16 cellular contexts compared by ENCODE assay signal in genomic region chr12:112183591-112184021, GRCh38. TPM values are rescaled to one million over a fixed set of nuclear protein-coding genes. Genes with fewer than 3 reads are reported as not detected.
DNase-seq lines count a peak whose midpoint lies in the region; ATAC-seq and TF ChIP-seq lines count a peak whose summit lies in the region.
"Had no signal": no experiment of that assay in that cellular context is flagged by ENCODE, and none has a peak within 500 bp of the region (broad histone marks: within the 10 kb centered on the region; RNA-seq: fewer than 3 reads in every experiment).

No MANE protein-coding gene starts in this region.

- H3K4me1 Mint-ChIP-seq in WTC11, result peaks cover 17% of the 10 kb centered on the region

- H3K36me3 Mint-ChIP-seq in WTC11, result peaks cover 10% of the 10 kb centered on the region

- peaks cover 17% of the 10 kb centered on the region for H3K4me1 ChIP-seq in iPS-18a (ENCODE audit: control insufficient read depth, low read depth, low read length)
- H3K4me1 ChIP-seq in tibial artery, result peaks cover 0 to 16% (median 0%) of the 10 kb centered on the region in 4 donors
- H3K4me1 ChIP-seq: body of pancreas, SJSA1 had no signal

- H3K4me3 ChIP-seq in iPS-18a (ENCODE audit: low read length) (no peak overlapping the region), tibial artery (no peak overlapping the region)
- H3K4me3 ChIP-seq: body of pancreas, K562, SJSA1 had no signal

- no peaks in the 10 kb centered on the region for H3K9me3 Mint-ChIP-seq in WTC11
- H3K9me3 Mint-ChIP-seq: activated T-cell treated with anti-CD3 and anti-CD28 coated beads, Interleukin-2, amount 50 U/mL, for 4 hours had no signal

- H3K9me3 ChIP-seq in iPS-18a (ENCODE audit: control insufficient read depth, low read depth, low read length) (no peaks in the 10 kb centered on the region), tibial artery (no peaks in the 10 kb centered on the region)
- H3K9me3 ChIP-seq: body of pancreas, SJSA1 had no signal

- DNase-seq in activated T-cell treated with anti-CD3 and anti-CD28 coated beads, Interleukin-2, amount 50 U/mL, for 48 hours, result peak; percentile 43 to 46
- DNase-seq in activated T-cell treated with anti-CD3 and anti-CD28 coated beads for 4 hours (no peak), WTC11 (ENCODE audit: low spot score) (no peak), superior temporal gyrus (ENCODE audit: extremely low spot score) (peak; percentile 56), tibial artery (no peak), Right ventricle myocardium superior (no peak), head of caudate nucleus (no peak)
- DNase-seq: activated T-cell treated with anti-CD3 and anti-CD28 coated beads, Interleukin-2, amount 50 U/mL, for 4 hours; body of pancreas; DMS53; HCEC 1CT; NCI-H1694; NK-92 treated with Interleukin-12 subunit alpha and Interleukin-12 subunit beta, amount 100 ng/mL, for 24 hours had no signal

- H3K27ac ChIP-seq in iPS-18a (ENCODE audit: low read length) (peak overlapping the region; percentile 43), tibial artery (no peak overlapping the region)
- H3K27ac ChIP-seq: body of pancreas, SJSA1 had no signal

- intact Hi-C loops in tibial artery (cut with DNase I; ENCODE audit: low total_unique reads), result no loop called here
- intact Hi-C loops in Right ventricle myocardium superior (cut with DNase I), result no loop called here
- intact Hi-C loops in head of caudate nucleus (cut with DNase I), result loop anchor here (10.0 kb wide), 2 partner anchors 59 to 201 kb away; partner anchors contain the start of genes HECTD4 and TRAFD1

- no peak for TF ChIP-seq CTCF in WTC11 (IDR thresholded peaks at IDR 0.05)
- TF ChIP-seq CTCF in tibial artery (IDR thresholded peaks at IDR 0.05), result no peak

- ATAC-seq in WTC11, result peak; percentile 58
- ATAC-seq in Right ventricle myocardium superior (ENCODE audit: poor library complexity), result no peak
- ATAC-seq: body of pancreas had no signal

- no peak overlapping the region for H3K4me3 Mint-ChIP-seq in WTC11
- H3K4me3 Mint-ChIP-seq: activated T-cell treated with anti-CD3 and anti-CD28 coated beads, Interleukin-2, amount 50 U/mL, for 4 hours had no signal

- H3K36me3 ChIP-seq in iPS-18a (ENCODE audit: control insufficient read depth, low read depth, low read length) (peaks cover 6% of the 10 kb centered on the region), tibial artery (peaks cover 42 to 90% (median 56%) of the 10 kb centered on the region in 3 donors)

- POLR2A ChIA-PET in WTC11 (lab: Charles Lee), result no interaction called here

- no peak overlapping the region for H3K9ac ChIP-seq in iPS-18a (ENCODE audit: low read length)

- CTCF ChIA-PET in WTC11 (lab: Charles Lee), result interaction anchor here (0.9 to 1.9 kb wide), 4 partner anchors 14 to 204 kb away, joined by 3 to 13 read pairs (median 4); no protein-coding TSS in a partner anchor

- H3K27me3 ChIP-seq in iPS-18a (ENCODE audit: control insufficient read depth, insufficient read depth, low read length), result no peaks in the 10 kb centered on the region
- no peaks in the 10 kb centered on the region for H3K27me3 ChIP-seq in tibial artery
- H3K27me3 ChIP-seq: body of pancreas, SJSA1 had no signal

- no peaks in the 10 kb centered on the region for H3K27me3 Mint-ChIP-seq in WTC11 (ENCODE audit: low read depth)

- H3K27ac Mint-ChIP-seq in WTC11, result peak overlapping the region; percentile 82

TF ChIP-seq in WTC11, 78 proteins besides CTCF, POLR2A, EP300 and RAD21:
- TF ChIP-seq RELA (CRISPR knock-in tag; IDR thresholded peaks at IDR 0.05; ENCODE audit: borderline replicate concordance) (no peak), ATF2 (CRISPR knock-in tag; IDR thresholded peaks at IDR 0.05; ENCODE audit: borderline replicate concordance, low read depth) (no peak), IRF1 (CRISPR knock-in tag; IDR thresholded peaks at IDR 0.05) (no peak), RORB (CRISPR knock-in tag; IDR thresholded peaks at IDR 0.05) (no peak), ETV6 (CRISPR knock-in tag; IDR thresholded peaks at IDR 0.05) (no peak), MAX (CRISPR knock-in tag; IDR thresholded peaks at IDR 0.05) (no peak), CBFB (CRISPR knock-in tag; IDR thresholded peaks at IDR 0.05; ENCODE audit: low read depth) (no peak), NFYB (CRISPR knock-in tag; conservative IDR thresholded peaks at IDR 0.05; ENCODE audit: low read depth) (no peak), ZNF138 (CRISPR knock-in tag; conservative IDR thresholded peaks at IDR 0.05) (no peak), GTF2I (CRISPR knock-in tag; conservative IDR thresholded peaks at IDR 0.05) (no peak), HMGA2 (CRISPR knock-in tag; IDR thresholded peaks at IDR 0.05) (no peak), SOX15 (CRISPR knock-in tag; IDR thresholded peaks at IDR 0.05) (no peak), E2F5 (CRISPR knock-in tag; IDR thresholded peaks at IDR 0.05) (no peak), EMX1 (CRISPR knock-in tag; IDR thresholded peaks at IDR 0.05) (no peak)
- TF ChIP-seq, protein P1, sequence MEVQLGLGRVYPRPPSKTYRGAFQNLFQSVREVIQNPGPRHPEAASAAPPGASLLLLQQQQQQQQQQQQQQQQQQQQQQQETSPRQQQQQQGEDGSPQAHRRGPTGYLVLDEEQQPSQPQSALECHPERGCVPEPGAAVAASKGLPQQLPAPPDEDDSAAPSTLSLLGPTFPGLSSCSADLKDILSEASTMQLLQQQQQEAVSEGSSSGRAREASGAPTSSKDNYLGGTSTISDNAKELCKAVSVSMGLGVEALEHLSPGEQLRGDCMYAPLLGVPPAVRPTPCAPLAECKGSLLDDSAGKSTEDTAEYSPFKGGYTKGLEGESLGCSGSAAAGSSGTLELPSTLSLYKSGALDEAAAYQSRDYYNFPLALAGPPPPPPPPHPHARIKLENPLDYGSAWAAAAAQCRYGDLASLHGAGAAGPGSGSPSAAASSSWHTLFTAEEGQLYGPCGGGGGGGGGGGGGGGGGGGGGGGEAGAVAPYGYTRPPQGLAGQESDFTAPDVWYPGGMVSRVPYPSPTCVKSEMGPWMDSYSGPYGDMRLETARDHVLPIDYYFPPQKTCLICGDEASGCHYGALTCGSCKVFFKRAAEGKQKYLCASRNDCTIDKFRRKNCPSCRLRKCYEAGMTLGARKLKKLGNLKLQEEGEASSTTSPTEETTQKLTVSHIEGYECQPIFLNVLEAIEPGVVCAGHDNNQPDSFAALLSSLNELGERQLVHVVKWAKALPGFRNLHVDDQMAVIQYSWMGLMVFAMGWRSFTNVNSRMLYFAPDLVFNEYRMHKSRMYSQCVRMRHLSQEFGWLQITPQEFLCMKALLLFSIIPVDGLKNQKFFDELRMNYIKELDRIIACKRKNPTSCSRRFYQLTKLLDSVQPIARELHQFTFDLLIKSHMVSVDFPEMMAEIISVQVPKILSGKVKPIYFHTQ (CRISPR knock-in tag; IDR thresholded peaks at IDR 0.05), result no peak
- TF ChIP-seq, protein P2, sequence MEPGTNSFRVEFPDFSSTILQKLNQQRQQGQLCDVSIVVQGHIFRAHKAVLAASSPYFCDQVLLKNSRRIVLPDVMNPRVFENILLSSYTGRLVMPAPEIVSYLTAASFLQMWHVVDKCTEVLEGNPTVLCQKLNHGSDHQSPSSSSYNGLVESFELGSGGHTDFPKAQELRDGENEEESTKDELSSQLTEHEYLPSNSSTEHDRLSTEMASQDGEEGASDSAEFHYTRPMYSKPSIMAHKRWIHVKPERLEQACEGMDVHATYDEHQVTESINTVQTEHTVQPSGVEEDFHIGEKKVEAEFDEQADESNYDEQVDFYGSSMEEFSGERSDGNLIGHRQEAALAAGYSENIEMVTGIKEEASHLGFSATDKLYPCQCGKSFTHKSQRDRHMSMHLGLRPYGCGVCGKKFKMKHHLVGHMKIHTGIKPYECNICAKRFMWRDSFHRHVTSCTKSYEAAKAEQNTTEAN (CRISPR knock-in tag; IDR thresholded peaks at IDR 0.05), result no peak

RNA-seq across cellular contexts. Expression of gene TRAFD1, which starts 58.2 kb away (rescaled TPM):
- total RNA-seq in WTC11 (2021) (24.8 to 25.8 TPM (median 25.1 TPM) in 3 replicates), Right ventricle myocardium superior (17.4 TPM)

Comparison
In these comparisons a context has a peak if more than half of its experiments do, and no peak if none do; other contexts are left out.
1. DNase-seq: peak in activated T-cell treated with anti-CD3 and anti-CD28 coated beads, Interleukin-2, amount 50 U/mL, for 48 hours (2 of 2) and superior temporal gyrus (single experiment); none in activated T-cell treated with anti-CD3 and anti-CD28 coated beads for 4 hours (single experiment), WTC11 (single experiment), tibial artery (0 of 2), Right ventricle myocardium superior (single experiment) and head of caudate nucleus (0 of 42).